19 cellular contexts compared by ENCODE assay signal in genomic region chr4:19473569-19473968, GRCh38.
DNase-seq lines count a peak whose midpoint lies in the region; ATAC-seq and TF ChIP-seq lines count a peak whose summit lies in the region.
"Had no signal": no experiment of that assay in that cellular context is flagged by ENCODE, and none has a peak within 500 bp of the region (broad histone marks: within the 10 kb centered on the region; RNA-seq: fewer than 3 reads in every experiment).

No MANE protein-coding gene starts in this region.

- H3K4me3 ChIP-seq in AG10803 (ENCODE audit: low read length), result no peak overlapping the region
- no peak overlapping the region for H3K4me3 ChIP-seq in choroid plexus epithelial cell (ENCODE audit: low read depth, low read length)
- H3K4me3 ChIP-seq in gastrocnemius medialis, result no peak overlapping the region
- H3K4me3 ChIP-seq: SJCRH30 had no signal

- no peaks in the 10 kb centered on the region for H3K36me3 ChIP-seq in gastrocnemius medialis
- H3K36me3 ChIP-seq: BE2C, SJCRH30 had no signal

- H3K27me3 ChIP-seq in gastrocnemius medialis, result no peaks in the 10 kb centered on the region
- H3K27me3 ChIP-seq: BE2C, SJCRH30 had no signal

- ATAC-seq in GM18502 (IDR thresholded peaks at IDR 0.05; ENCODE audit: poor library complexity, unreplicated experiment) (no peak), GM18858 (IDR thresholded peaks at IDR 0.05; ENCODE audit: unreplicated experiment) (no peak), gastrocnemius medialis (no peak), left lobe of liver (no peak)
- ATAC-seq: PC-3 had no signal

- TF ChIP-seq CTCF in AG10803 (conservative IDR thresholded peaks at IDR 0.05; ENCODE audit: low read length) (no peak), choroid plexus epithelial cell (conservative IDR thresholded peaks at IDR 0.05; ENCODE audit: low read depth, low read length) (no peak), gastrocnemius medialis (IDR thresholded peaks at IDR 0.05 in 4 of 5, conservative IDR thresholded peaks at IDR 0.05 in 1 of 5) (no peak)

- no peaks in the 10 kb centered on the region for H3K9me3 ChIP-seq in gastrocnemius medialis
- H3K9me3 ChIP-seq: BE2C, SJCRH30 had no signal

- intact Hi-C loops in gastrocnemius medialis (cut with DNase I; ENCODE audit: low total_unique reads), result no loop called here

- H3K4me1 ChIP-seq in gastrocnemius medialis, result no peaks in the 10 kb centered on the region
- H3K4me1 ChIP-seq: BE2C, SJCRH30 had no signal

- in situ Hi-C loops in gastrocnemius medialis (cut with MboI; ENCODE audit: low sequenced_read_pairs in 4 of 4), result no loop called here

- DNase-seq in AG10803 (ENCODE audit: low read depth) (peak; percentile 3), M059J (ENCODE audit: low read depth) (peak; percentile 49), choroid plexus epithelial cell (ENCODE audit: low read depth) (peak; percentile 30), iris pigment epithelial cell (ENCODE audit: low read depth) (peak; percentile 44), gastrocnemius medialis (no peak), left lobe of liver (ENCODE audit: low spot score) (no peak)
- DNase-seq: BE2C; CD4-positive, alpha-beta memory T cell; H9; KBM-7; NCI-H1417 treated with DMSO at 0.1 percent for 48 hours; NCI-H1930; NCI-H2171; NCI-H446; PC-3; SJCRH30 had no signal

- H3K27ac ChIP-seq in gastrocnemius medialis, result no peak overlapping the region
- H3K27ac ChIP-seq: HL-60, SJCRH30 had no signal

- TF ChIP-seq POLR2A in gastrocnemius medialis (IDR thresholded peaks at IDR 0.05), result no peak

Comparison
In these comparisons a context has a peak if more than half of its experiments do, and no peak if none do; other contexts are left out.
1. DNase-seq: peak in AG10803 (single experiment), M059J (single experiment), choroid plexus epithelial cell (single experiment) and iris pigment epithelial cell (single experiment); none in gastrocnemius medialis (0 of 2) and left lobe of liver (single experiment).